In the genomic region with DNA sequence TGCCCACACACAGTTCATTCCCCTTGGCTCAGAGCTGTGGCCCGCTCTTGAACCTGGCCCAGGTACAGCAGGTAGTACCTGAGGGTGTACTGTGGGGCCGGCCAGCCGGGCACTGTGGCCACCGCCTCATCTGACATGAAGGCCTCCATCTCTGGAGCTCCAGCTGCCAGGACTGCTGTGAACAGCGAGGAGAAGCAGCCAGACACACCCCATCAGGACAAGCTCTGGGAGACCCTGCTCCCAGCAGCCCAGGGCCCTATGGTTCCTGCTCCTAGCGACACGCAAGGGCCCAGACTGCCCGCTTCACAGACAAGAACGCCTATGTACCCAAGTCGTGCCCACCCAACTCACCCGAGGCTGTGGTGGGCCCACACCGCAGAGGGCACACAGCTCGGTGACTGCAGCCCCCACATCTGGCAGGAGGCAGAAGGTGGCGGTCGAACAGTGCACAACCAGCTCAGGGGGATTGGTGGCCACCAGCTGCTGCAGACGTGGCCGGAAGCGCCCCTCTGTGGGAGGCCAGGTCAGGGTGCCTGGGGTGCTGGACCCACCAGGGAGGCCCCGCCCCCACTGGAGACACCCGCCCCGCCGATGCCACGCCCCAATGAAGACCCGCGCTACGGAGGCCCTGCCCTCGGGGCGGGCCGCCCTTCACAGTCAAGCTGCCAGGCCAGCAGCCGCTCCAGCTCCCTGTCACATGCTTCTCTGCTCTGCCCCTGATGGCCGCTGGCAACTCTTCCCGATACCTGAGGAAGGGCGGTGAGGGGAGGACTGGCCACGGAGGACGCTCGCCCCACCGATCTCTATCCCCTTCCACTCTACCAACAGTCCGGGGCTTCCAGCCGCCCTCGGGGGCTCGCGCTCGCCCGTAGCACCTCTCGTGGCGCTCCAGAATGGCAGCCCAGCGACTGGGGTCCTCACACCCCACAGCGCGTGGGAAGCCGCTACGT, we compare ENCODE assay signal across 1 cellular context.
TF ChIP-seq lines count a peak whose summit lies in the region.

No MANE protein-coding gene starts in this region.

TF ChIP-seq in HepG2, 621 proteins besides CTCF, POLR2A, EP300 and RAD21 (continued from another document and continues in another):
- TF ChIP-seq SKIL (CRISPR knock-in tag; IDR thresholded peaks at IDR 0.05; ENCODE audit: borderline replicate concordance): 0 out of 2 replicates have a peak, but pooled peaks have one; percentile 10
- TF ChIP-seq U2AF1 (optimal IDR thresholded peaks at IDR 0.05; ENCODE audit: low read depth, low read length): no peak
- no peak for TF ChIP-seq SIX4 (CRISPR knock-in tag; IDR thresholded peaks at IDR 0.05)
- no peak for TF ChIP-seq PBX3 (CRISPR knock-in tag; IDR thresholded peaks at IDR 0.05; ENCODE audit: borderline replicate concordance)
- TF ChIP-seq RAD51 (IDR thresholded peaks at IDR 0.05; ENCODE audit: borderline replicate concordance): no peak
- no peak for TF ChIP-seq FOXA3 (CRISPR knock-in tag; IDR thresholded peaks at IDR 0.05)
- peak; percentile 30; the same call in 1 of the 2 replicates for TF ChIP-seq TMF1 (CRISPR knock-in tag; IDR thresholded peaks at IDR 0.05; ENCODE audit: low read depth)
- no peak for TF ChIP-seq GATA4 (IDR thresholded peaks at IDR 0.05; ENCODE audit: borderline replicate concordance, low read depth)
- no peak for TF ChIP-seq GTF2F1 (IDR thresholded peaks at IDR 0.05; ENCODE audit: low read length)
- no peak for TF ChIP-seq ZSCAN25 (CRISPR knock-in tag; IDR thresholded peaks at IDR 0.05)
- no peak for TF ChIP-seq CCDC6 (CRISPR knock-in tag; IDR thresholded peaks at IDR 0.05)
- peak; percentile 48; the same call in 1 of the 2 replicates for TF ChIP-seq ZNF292 (CRISPR knock-in tag; IDR thresholded peaks at IDR 0.05; ENCODE audit: borderline replicate concordance, low read depth)
- TF ChIP-seq DNMT1 (CRISPR knock-in tag; IDR thresholded peaks at IDR 0.05): no peak
- no peak for TF ChIP-seq ZNF720 (CRISPR knock-in tag; IDR thresholded peaks at IDR 0.05)
- no peak for TF ChIP-seq RNF2 (conservative IDR thresholded peaks at IDR 0.05; ENCODE audit: low read depth)
- no peak for TF ChIP-seq ETS1 (CRISPR knock-in tag; IDR thresholded peaks at IDR 0.05)
- TF ChIP-seq, protein P1, sequence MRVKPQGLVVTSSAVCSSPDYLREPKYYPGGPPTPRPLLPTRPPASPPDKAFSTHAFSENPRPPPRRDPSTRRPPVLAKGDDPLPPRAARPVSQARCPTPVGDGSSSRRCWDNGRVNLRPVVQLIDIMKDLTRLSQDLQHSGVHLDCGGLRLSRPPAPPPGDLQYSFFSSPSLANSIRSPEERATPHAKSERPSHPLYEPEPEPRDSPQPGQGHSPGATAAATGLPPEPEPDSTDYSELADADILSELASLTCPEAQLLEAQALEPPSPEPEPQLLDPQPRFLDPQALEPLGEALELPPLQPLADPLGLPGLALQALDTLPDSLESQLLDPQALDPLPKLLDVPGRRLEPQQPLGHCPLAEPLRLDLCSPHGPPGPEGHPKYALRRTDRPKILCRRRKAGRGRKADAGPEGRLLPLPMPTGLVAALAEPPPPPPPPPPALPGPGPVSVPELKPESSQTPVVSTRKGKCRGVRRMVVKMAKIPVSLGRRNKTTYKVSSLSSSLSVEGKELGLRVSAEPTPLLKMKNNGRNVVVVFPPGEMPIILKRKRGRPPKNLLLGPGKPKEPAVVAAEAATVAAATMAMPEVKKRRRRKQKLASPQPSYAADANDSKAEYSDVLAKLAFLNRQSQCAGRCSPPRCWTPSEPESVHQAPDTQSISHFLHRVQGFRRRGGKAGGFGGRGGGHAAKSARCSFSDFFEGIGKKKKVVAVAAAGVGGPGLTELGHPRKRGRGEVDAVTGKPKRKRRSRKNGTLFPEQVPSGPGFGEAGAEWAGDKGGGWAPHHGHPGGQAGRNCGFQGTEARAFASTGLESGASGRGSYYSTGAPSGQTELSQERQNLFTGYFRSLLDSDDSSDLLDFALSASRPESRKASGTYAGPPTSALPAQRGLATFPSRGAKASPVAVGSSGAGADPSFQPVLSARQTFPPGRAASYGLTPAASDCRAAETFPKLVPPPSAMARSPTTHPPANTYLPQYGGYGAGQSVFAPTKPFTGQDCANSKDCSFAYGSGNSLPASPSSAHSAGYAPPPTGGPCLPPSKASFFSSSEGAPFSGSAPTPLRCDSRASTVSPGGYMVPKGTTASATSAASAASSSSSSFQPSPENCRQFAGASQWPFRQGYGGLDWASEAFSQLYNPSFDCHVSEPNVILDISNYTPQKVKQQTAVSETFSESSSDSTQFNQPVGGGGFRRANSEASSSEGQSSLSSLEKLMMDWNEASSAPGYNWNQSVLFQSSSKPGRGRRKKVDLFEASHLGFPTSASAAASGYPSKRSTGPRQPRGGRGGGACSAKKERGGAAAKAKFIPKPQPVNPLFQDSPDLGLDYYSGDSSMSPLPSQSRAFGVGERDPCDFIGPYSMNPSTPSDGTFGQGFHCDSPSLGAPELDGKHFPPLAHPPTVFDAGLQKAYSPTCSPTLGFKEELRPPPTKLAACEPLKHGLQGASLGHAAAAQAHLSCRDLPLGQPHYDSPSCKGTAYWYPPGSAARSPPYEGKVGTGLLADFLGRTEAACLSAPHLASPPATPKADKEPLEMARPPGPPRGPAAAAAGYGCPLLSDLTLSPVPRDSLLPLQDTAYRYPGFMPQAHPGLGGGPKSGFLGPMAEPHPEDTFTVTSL (CRISPR knock-in tag; IDR thresholded peaks at IDR 0.05; ENCODE audit: borderline replicate concordance): no peak
- no peak for TF ChIP-seq ZNF207 (IDR thresholded peaks at IDR 0.05; ENCODE audit: borderline replicate concordance)
- no peak for TF ChIP-seq MIER2 (CRISPR knock-in tag; IDR thresholded peaks at IDR 0.05)
- TF ChIP-seq EED (CRISPR knock-in tag; IDR thresholded peaks at IDR 0.05): no peak
- TF ChIP-seq SP5 (CRISPR knock-in tag; IDR thresholded peaks at IDR 0.05; ENCODE audit: borderline replicate concordance, low read depth): peak; percentile 52; the same call in 1 of the 2 replicates
- no peak for TF ChIP-seq ZFP41 (CRISPR knock-in tag; IDR thresholded peaks at IDR 0.05; ENCODE audit: borderline replicate concordance)
- TF ChIP-seq ZNF629 (CRISPR knock-in tag; conservative IDR thresholded peaks at IDR 0.05): 0 out of 2 replicates have a peak, but pooled peaks have one; percentile 19
- TF ChIP-seq U2AF2 (IDR thresholded peaks at IDR 0.05; ENCODE audit: low read depth, low read length): no peak
- TF ChIP-seq, protein P2, sequence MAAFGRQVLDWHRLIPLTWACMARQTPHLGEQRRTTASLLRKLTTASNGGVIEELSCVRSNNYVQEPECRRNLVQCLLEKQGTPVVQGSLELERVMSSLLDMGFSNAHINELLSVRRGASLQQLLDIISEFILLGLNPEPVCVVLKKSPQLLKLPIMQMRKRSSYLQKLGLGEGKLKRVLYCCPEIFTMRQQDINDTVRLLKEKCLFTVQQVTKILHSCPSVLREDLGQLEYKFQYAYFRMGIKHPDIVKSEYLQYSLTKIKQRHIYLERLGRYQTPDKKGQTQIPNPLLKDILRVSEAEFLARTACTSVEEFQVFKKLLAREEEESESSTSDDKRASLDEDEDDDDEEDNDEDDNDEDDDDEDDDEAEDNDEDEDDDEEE (CRISPR knock-in tag; IDR thresholded peaks at IDR 0.05): no peak; the same call in 1 of the 2 replicates
- no peak for TF ChIP-seq ZNF205 (CRISPR knock-in tag; IDR thresholded peaks at IDR 0.05)
- no peak; the same call in 1 of the 2 replicates for TF ChIP-seq ZBTB20 (CRISPR knock-in tag; IDR thresholded peaks at IDR 0.05; ENCODE audit: borderline replicate concordance, low read depth)
- no peak for TF ChIP-seq REL (CRISPR knock-in tag; conservative IDR thresholded peaks at IDR 0.05)
- 0 out of 2 replicates have a peak, but pooled peaks have one; percentile 27 for TF ChIP-seq ELF1 (CRISPR knock-in tag; IDR thresholded peaks at IDR 0.05)
- no peak for TF ChIP-seq PHF21A (CRISPR knock-in tag; IDR thresholded peaks at IDR 0.05)
- 0 out of 2 replicates have a peak, but pooled peaks have one; percentile 36 for TF ChIP-seq ZNF746 (CRISPR knock-in tag; IDR thresholded peaks at IDR 0.05)
- TF ChIP-seq NFIC (IDR thresholded peaks at IDR 0.05; ENCODE audit: low read length): no peak
- TF ChIP-seq KAT2B (IDR thresholded peaks at IDR 0.05; ENCODE audit: borderline replicate concordance, low read depth, low read length): no peak
- no peak for TF ChIP-seq TRAFD1 (CRISPR knock-in tag; IDR thresholded peaks at IDR 0.05; ENCODE audit: borderline replicate concordance)
- TF ChIP-seq, protein P3, sequence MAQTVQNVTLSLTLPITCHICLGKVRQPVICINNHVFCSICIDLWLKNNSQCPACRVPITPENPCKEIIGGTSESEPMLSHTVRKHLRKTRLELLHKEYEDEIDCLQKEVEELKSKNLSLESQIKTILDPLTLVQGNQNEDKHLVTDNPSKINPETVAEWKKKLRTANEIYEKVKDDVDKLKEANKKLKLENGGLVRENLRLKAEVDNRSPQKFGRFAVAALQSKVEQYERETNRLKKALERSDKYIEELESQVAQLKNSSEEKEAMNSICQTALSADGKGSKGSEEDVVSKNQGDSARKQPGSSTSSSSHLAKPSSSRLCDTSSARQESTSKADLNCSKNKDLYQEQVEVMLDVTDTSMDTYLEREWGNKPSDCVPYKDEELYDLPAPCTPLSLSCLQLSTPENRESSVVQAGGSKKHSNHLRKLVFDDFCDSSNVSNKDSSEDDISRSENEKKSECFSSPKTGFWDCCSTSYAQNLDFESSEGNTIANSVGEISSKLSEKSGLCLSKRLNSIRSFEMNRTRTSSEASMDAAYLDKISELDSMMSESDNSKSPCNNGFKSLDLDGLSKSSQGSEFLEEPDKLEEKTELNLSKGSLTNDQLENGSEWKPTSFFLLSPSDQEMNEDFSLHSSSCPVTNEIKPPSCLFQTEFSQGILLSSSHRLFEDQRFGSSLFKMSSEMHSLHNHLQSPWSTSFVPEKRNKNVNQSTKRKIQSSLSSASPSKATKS (CRISPR knock-in tag; IDR thresholded peaks at IDR 0.05): no peak
- peak; percentile 31; the same call in 1 of the 2 replicates for TF ChIP-seq ZNF274 (CRISPR knock-in tag; IDR thresholded peaks at IDR 0.05)
- peak; percentile 82 for TF ChIP-seq SP4 (CRISPR knock-in tag; IDR thresholded peaks at IDR 0.05)
- no peak; the same call in 1 of the 2 replicates for TF ChIP-seq KDM5B (CRISPR knock-in tag; IDR thresholded peaks at IDR 0.05; ENCODE audit: borderline replicate concordance)
- peak; percentile 61 for TF ChIP-seq RBFOX2 (IDR thresholded peaks at IDR 0.05; ENCODE audit: low read depth, low read length)
- no peak for TF ChIP-seq IKZF5 (CRISPR knock-in tag; IDR thresholded peaks at IDR 0.05)
- TF ChIP-seq XBP1 (CRISPR knock-in tag; IDR thresholded peaks at IDR 0.05): no peak
- no peak for TF ChIP-seq ZNF558 (CRISPR knock-in tag; IDR thresholded peaks at IDR 0.05; ENCODE audit: borderline replicate concordance)
- no peak for TF ChIP-seq ZNF562 (CRISPR knock-in tag; IDR thresholded peaks at IDR 0.05; ENCODE audit: borderline replicate concordance)
